Comparison of ENCODE assay signal across 8 cellular contexts in genomic region chr2:102618452-102619413, GRCh38. TPM values are rescaled to one million over a fixed set of nuclear protein-coding genes. Genes with fewer than 3 reads are reported as not detected.
DNase-seq lines count a peak whose midpoint lies in the region; TF ChIP-seq lines count a peak whose summit lies in the region.

No MANE protein-coding gene starts in this region.

- peaks cover 16% of the 10 kb centered on the region for H3K4me1 ChIP-seq in hepatocyte (ENCODE audit: insufficient read depth)
- peaks cover 0 to 20% (median 17%) of the 10 kb centered on the region in 4 donors for H3K4me1 ChIP-seq in sigmoid colon

- no peaks in the 10 kb centered on the region for H3K9me3 Mint-ChIP-seq in activated T-helper 2 cell treated with anti-CD3 and anti-CD28 coated beads, Interferon-gamma antibody, Interleukin-2, Interleukin-4, amounts not matched to agents 10 μg/mL and 5 μg/mL and 100 μg/mL, durations not matched to agents 14 hours and 24 hours and 36 hours

- H3K36me3 ChIP-seq in hepatocyte (replicated peaks; ENCODE audit: insufficient read depth, low read depth) (no peaks in the 10 kb centered on the region), sigmoid colon (no peaks in the 10 kb centered on the region)

- peak overlapping the region; percentile 95 for H3K4me2 ChIP-seq in hepatocyte

- H2AFZ ChIP-seq in hepatocyte = peak overlapping the region; percentile 55

- H3K9me2 ChIP-seq in hepatocyte (replicated peaks; ENCODE audit: insufficient read depth) = no peaks in the 10 kb centered on the region

- H3K27ac ChIP-seq in hepatocyte (no peak overlapping the region), sigmoid colon (no peak overlapping the region)

- TF ChIP-seq POLR2A in sigmoid colon (IDR thresholded peaks at IDR 0.05) = no peak

- DNase-seq in activated naive CD4-positive, alpha-beta T cell treated with Interleukin-2 at 50 U/mL for 16 hours = peak; percentile 27
- no peak for DNase-seq in activated naive CD4-positive, alpha-beta T cell (lab: John Stamatoyannopoulos, UW)
- no peak for DNase-seq in activated T-helper 2 cell treated with anti-CD3 and anti-CD28 coated beads, Interferon-gamma antibody, Interleukin-2, Interleukin-4, amounts not matched to agents 10 μg/mL and 5 μg/mL and 100 μg/mL, durations not matched to agents 14 hours and 24 hours and 36 hours (ENCODE audit: low spot score)
- DNase-seq in hepatocyte (ENCODE audit: low spot score) (peak; percentile 39), sigmoid colon (no peak), medulla oblongata (ENCODE audit: extremely low spot score) (no peak), NCI-H345 treated with DMSO at 0.1 percent for 48 hours (lab: John Stamatoyannopoulos, UW; ENCODE audit: unreplicated experiment) (no peak)
- DNase-seq in effector CD8-positive, alpha-beta T cell (lab: John Stamatoyannopoulos, UW) = no peak

- peaks cover 72% of the 10 kb centered on the region for H3K27me3 Mint-ChIP-seq in activated T-helper 2 cell treated with anti-CD3 and anti-CD28 coated beads, Interferon-gamma antibody, Interleukin-2, Interleukin-4, amounts not matched to agents 10 μg/mL and 5 μg/mL and 100 μg/mL, durations not matched to agents 14 hours and 24 hours and 36 hours (ENCODE audit: low read depth)

- peak overlapping the region; percentile 58 for H3K4me3 Mint-ChIP-seq in activated T-helper 2 cell treated with anti-CD3 and anti-CD28 coated beads, Interferon-gamma antibody, Interleukin-2, Interleukin-4, amounts not matched to agents 10 μg/mL and 5 μg/mL and 100 μg/mL, durations not matched to agents 14 hours and 24 hours and 36 hours (ENCODE audit: low read depth)

- TF ChIP-seq CTCF in hepatocyte (IDR thresholded peaks at IDR 0.05; ENCODE audit: poor library complexity) (no peak), sigmoid colon (IDR thresholded peaks at IDR 0.05) (no peak)

- H3K27me3 ChIP-seq in hepatocyte (peaks cover 61% of the 10 kb centered on the region), sigmoid colon (peaks cover 14 to 49% (median 23%) of the 10 kb centered on the region in 3 donors)

- no peak overlapping the region for H3K27ac Mint-ChIP-seq in activated T-helper 2 cell treated with anti-CD3 and anti-CD28 coated beads, Interferon-gamma antibody, Interleukin-2, Interleukin-4, amounts not matched to agents 10 μg/mL and 5 μg/mL and 100 μg/mL, durations not matched to agents 14 hours and 24 hours and 36 hours

- no peak for TF ChIP-seq EP300 in sigmoid colon (IDR thresholded peaks at IDR 0.05)

- intact Hi-C loops in activated T-helper 2 cell treated with anti-CD3 and anti-CD28 coated beads, Interferon-gamma antibody, Interleukin-2, Interleukin-4, amounts not matched to agents 10 μg/mL and 5 μg/mL and 100 μg/mL, durations not matched to agents 14 hours and 24 hours and 36 hours (cut with micrococcal nuclease) = loop anchor here (5.0 to 10.0 kb wide), 2 partner anchors 86 to 96 kb away; no protein-coding TSS in a partner anchor
- intact Hi-C loops in sigmoid colon (cut with DNase I) = loop anchor here (10.0 kb wide), 1 partner anchor 144 kb away; the partner anchor contains the start of gene SLC9A4

- H3K4me3 ChIP-seq in hepatocyte (peak overlapping the region; percentile 44), sigmoid colon (peak overlapping the region in 3 of 4 donors; percentile 38 to 53 (median 48))

- no peaks in the 10 kb centered on the region for H4K20me1 ChIP-seq in hepatocyte (ENCODE audit: insufficient read depth, poor library complexity, severe bottlenecking)

- WGBS in hepatocyte (ENCODE audit: low lambda C conversion rate, missing lambda C conversion rate) = 4% methylated on average over 32 of the region's 59 CpGs
- 1 to 3% methylated on average over 59 of the region's 59 CpGs for WGBS in sigmoid colon, 2 donors

- H3K36me3 Mint-ChIP-seq in activated T-helper 2 cell treated with anti-CD3 and anti-CD28 coated beads, Interferon-gamma antibody, Interleukin-2, Interleukin-4, amounts not matched to agents 10 μg/mL and 5 μg/mL and 100 μg/mL, durations not matched to agents 14 hours and 24 hours and 36 hours (ENCODE audit: low read depth) = no peaks in the 10 kb centered on the region

- no peaks in the 10 kb centered on the region for H3K9me3 ChIP-seq in hepatocyte (ENCODE audit: low read depth)
- no peaks in the 10 kb centered on the region for H3K9me3 ChIP-seq in sigmoid colon

- H3K4me1 Mint-ChIP-seq in activated T-helper 2 cell treated with anti-CD3 and anti-CD28 coated beads, Interferon-gamma antibody, Interleukin-2, Interleukin-4, amounts not matched to agents 10 μg/mL and 5 μg/mL and 100 μg/mL, durations not matched to agents 14 hours and 24 hours and 36 hours (ENCODE audit: low read depth) = peaks cover 11% of the 10 kb centered on the region

- H3K79me2 ChIP-seq in hepatocyte = no peaks in the 10 kb centered on the region

RNA-seq across cellular contexts. Expression of gene SLC9A2, which starts 0.6 kb away (rescaled TPM):
- not detected in 2 replicates for total RNA-seq in activated T-helper 2 cell treated with anti-CD3 and anti-CD28 coated beads, Interferon-gamma antibody, Interleukin-2, Interleukin-4, amounts not matched to agents 10 μg/mL and 5 μg/mL and 100 μg/mL, durations not matched to agents 14 hours and 24 hours and 36 hours
- total RNA-seq in hepatocyte (2.1 and 2.7 TPM in 2 replicates), sigmoid colon (under 1 TPM in 2 of 4 donors, not detected in 2; under 0.01 to 0.28 TPM)
- polyA plus RNA-seq in hepatocyte (0.52 and 1.1 TPM in 2 replicates), sigmoid colon (10 to 100 TPM in 1 of 3 donors, 1 to 10 TPM in 2; 6.0 to 14.0 (median 6.7) TPM)

Comparison
In these comparisons a context has a peak if more than half of its experiments do, and no peak if none do; other contexts are left out.
1. DNase-seq: peak in activated naive CD4-positive, alpha-beta T cell treated with Interleukin-2 at 50 U/mL for 16 hours (single experiment) and hepatocyte (single experiment); none in activated naive CD4-positive, alpha-beta T cell (0 of 4), activated T-helper 2 cell treated with anti-CD3 and anti-CD28 coated beads, Interferon-gamma antibody, Interleukin-2, Interleukin-4, amounts not matched to agents 10 μg/mL and 5 μg/mL and 100 μg/mL, durations not matched to agents 14 hours and 24 hours and 36 hours (single experiment), sigmoid colon (single experiment), medulla oblongata (single experiment), NCI-H345 treated with DMSO at 0.1 percent for 48 hours (single experiment) and effector CD8-positive, alpha-beta T cell (single experiment).